Comparison of ENCODE assay signal across 8 cellular contexts in the genomic region with DNA sequence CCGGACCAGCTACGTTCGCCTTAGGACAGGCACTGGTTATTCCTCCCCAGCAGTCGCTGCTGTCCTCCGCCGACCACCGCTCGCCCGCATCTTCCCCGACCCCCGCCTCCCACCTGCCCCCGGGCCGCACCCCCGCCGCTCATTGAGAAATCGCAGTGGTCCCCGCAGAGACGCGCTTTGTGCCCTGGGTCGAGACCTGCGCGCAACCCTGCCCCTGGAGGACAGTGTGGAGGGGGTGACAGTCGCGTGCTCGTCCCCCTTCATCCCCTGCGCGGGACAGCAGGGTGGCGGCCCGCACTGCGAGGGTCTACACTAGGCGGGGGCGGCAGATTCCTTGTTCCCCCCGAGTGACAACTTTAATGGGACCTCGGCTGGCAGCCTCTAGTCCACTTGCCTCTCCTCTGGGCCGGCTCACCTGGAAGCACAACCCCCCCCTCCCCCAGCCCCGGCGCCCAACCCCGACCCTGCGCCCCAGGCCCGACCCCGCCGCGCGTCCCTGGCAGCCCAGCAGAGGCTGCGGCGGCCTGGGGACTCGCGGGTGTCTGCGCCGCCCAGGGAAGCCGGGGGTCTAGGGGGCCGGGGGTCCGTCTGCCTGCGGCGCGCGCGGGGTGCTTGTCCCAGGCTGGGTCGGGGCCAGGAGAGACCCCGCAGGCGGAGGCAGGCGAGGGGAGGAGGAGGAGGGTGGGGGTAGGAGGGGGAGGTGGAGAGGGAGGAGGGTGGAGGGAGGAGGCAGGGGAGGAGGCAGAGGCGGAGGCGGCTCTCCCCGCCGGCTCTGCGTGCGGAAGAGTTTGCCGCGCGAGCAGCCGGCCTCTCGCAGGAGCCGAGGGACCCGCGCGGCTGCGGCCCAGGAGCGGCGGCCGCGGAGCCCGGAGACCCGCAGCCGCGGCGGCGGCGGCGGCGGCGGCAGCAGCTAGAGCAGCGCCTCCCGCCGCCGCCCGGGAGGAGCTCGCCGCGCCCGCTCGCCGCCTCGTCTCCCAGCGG. TPM values are rescaled to one million over a fixed set of nuclear protein-coding genes. Genes with fewer than 3 reads are reported as not detected.
DNase-seq lines count a peak whose midpoint lies in the region; ATAC-seq and TF ChIP-seq lines count a peak whose summit lies in the region.

A gene with protein sequence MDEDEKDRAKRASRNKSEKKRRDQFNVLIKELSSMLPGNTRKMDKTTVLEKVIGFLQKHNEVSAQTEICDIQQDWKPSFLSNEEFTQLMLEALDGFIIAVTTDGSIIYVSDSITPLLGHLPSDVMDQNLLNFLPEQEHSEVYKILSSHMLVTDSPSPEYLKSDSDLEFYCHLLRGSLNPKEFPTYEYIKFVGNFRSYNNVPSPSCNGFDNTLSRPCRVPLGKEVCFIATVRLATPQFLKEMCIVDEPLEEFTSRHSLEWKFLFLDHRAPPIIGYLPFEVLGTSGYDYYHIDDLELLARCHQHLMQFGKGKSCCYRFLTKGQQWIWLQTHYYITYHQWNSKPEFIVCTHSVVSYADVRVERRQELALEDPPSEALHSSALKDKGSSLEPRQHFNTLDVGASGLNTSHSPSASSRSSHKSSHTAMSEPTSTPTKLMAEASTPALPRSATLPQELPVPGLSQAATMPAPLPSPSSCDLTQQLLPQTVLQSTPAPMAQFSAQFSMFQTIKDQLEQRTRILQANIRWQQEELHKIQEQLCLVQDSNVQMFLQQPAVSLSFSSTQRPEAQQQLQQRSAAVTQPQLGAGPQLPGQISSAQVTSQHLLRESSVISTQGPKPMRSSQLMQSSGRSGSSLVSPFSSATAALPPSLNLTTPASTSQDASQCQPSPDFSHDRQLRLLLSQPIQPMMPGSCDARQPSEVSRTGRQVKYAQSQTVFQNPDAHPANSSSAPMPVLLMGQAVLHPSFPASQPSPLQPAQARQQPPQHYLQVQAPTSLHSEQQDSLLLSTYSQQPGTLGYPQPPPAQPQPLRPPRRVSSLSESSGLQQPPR (plus strand): TSS at position 775 of the 981 bp plus-strand sequence. CDS start 84,616 bp downstream, outside the sequence.

- H3K9ac ChIP-seq in HUES48 (ENCODE audit: low read depth, low read length) = no peak within 1 kb of the TSS

- H3K27ac Mint-ChIP-seq in activated naive CD4-positive, alpha-beta T cell treated with anti-CD3 and anti-CD28 coated beads, Interleukin-2, amount 10 ng/mL, durations not matched to agents 7 days and 5 days = peak within 1 kb of the TSS; percentile 74
- H3K27ac Mint-ChIP-seq in glutamatergic neuron (ENCODE audit: unreplicated experiment) = no peak within 1 kb of the TSS
- H3K27ac Mint-ChIP-seq in osteocyte (ENCODE audit: unreplicated experiment) = peak within 1 kb of the TSS; percentile 86

- H3K4me3 ChIP-seq in AG09309 (ENCODE audit: control insufficient read depth, low read depth, low read length) (peak within 1 kb of the TSS; percentile 81), HUES48 (ENCODE audit: low read depth, low read length) (peak within 1 kb of the TSS; percentile 65)

- DNase-seq in AG09309 (ENCODE audit: low read depth) (no peak), glutamatergic neuron (peak; percentile 50), osteocyte (ENCODE audit: extremely low spot score, unreplicated experiment) (no peak), erythroblast (lab: John Stamatoyannopoulos, UW) (no peak), NCI-H2107 treated with DMSO at 0.1 percent for 48 hours (lab: John Stamatoyannopoulos, UW; ENCODE audit: unreplicated experiment) (no peak)
- DNase-seq in activated naive CD4-positive, alpha-beta T cell treated with anti-CD3 and anti-CD28 coated beads, Interleukin-2, amount 10 ng/mL, durations not matched to agents 7 days and 5 days = peak; percentile 54

- H3K27ac ChIP-seq in HUES48 (ENCODE audit: low read depth, low read length) = no peak within 1 kb of the TSS

- CTCF ChIA-PET in activated naive CD4-positive, alpha-beta T cell treated with anti-CD3 and anti-CD28 coated beads, Interleukin-2, amount 10 ng/mL, durations not matched to agents 7 days and 5 days (lab: Charles Lee) = no interaction called here

- H3K36me3 Mint-ChIP-seq in activated naive CD4-positive, alpha-beta T cell treated with anti-CD3 and anti-CD28 coated beads, Interleukin-2, amount 10 ng/mL, durations not matched to agents 7 days and 5 days = peaks cover 5% of the 10 kb centered on the region
- H3K36me3 Mint-ChIP-seq in glutamatergic neuron (ENCODE audit: unreplicated experiment) (no peaks in the 10 kb centered on the region), osteocyte (ENCODE audit: unreplicated experiment) (peaks cover 1% of the 10 kb centered on the region)

- peaks cover 12% of the 10 kb centered on the region for H3K4me1 ChIP-seq in HUES48 (ENCODE audit: control insufficient read depth, insufficient read depth, low read length)

- H3K9me3 ChIP-seq in HUES48 (ENCODE audit: control insufficient read depth, insufficient read depth, low read length) = no peaks in the 10 kb centered on the region

- no peaks in the 10 kb centered on the region for H3K9me3 Mint-ChIP-seq in activated naive CD4-positive, alpha-beta T cell treated with anti-CD3 and anti-CD28 coated beads, Interleukin-2, amount 10 ng/mL, durations not matched to agents 7 days and 5 days
- H3K9me3 Mint-ChIP-seq in glutamatergic neuron (ENCODE audit: unreplicated experiment) = peaks cover 7% of the 10 kb centered on the region
- H3K9me3 Mint-ChIP-seq in osteocyte (ENCODE audit: unreplicated experiment) = no peaks in the 10 kb centered on the region

- no peak for TF ChIP-seq CTCF in AG09309 (IDR thresholded peaks at IDR 0.05; ENCODE audit: control insufficient read depth, insufficient read depth, low read depth, low read length, missing control alignments)
- TF ChIP-seq CTCF in glutamatergic neuron (IDR thresholded peaks at IDR 0.05; ENCODE audit: partially characterized antibody, unreplicated experiment) = no peak
- TF ChIP-seq CTCF in osteocyte (IDR thresholded peaks at IDR 0.05) = no peak

- no peak for ATAC-seq in HG02571 (IDR thresholded peaks at IDR 0.05; ENCODE audit: unreplicated experiment)

- peaks cover 57% of the 10 kb centered on the region for H3K27me3 ChIP-seq in HUES48 (ENCODE audit: control insufficient read depth, insufficient read depth, low read length)

- peaks cover 65% of the 10 kb centered on the region for H3K27me3 Mint-ChIP-seq in activated naive CD4-positive, alpha-beta T cell treated with anti-CD3 and anti-CD28 coated beads, Interleukin-2, amount 10 ng/mL, durations not matched to agents 7 days and 5 days
- peaks cover 5% of the 10 kb centered on the region for H3K27me3 Mint-ChIP-seq in glutamatergic neuron (ENCODE audit: unreplicated experiment)
- H3K27me3 Mint-ChIP-seq in osteocyte (ENCODE audit: unreplicated experiment) = no peaks in the 10 kb centered on the region

- no peak for TF ChIP-seq POLR2A in erythroblast (IDR thresholded peaks at IDR 0.05; ENCODE audit: low read length)

- peak within 1 kb of the TSS; percentile 68 for H3K4me3 Mint-ChIP-seq in activated naive CD4-positive, alpha-beta T cell treated with anti-CD3 and anti-CD28 coated beads, Interleukin-2, amount 10 ng/mL, durations not matched to agents 7 days and 5 days
- H3K4me3 Mint-ChIP-seq in glutamatergic neuron (ENCODE audit: unreplicated experiment) (peak within 1 kb of the TSS; percentile 81), osteocyte (ENCODE audit: unreplicated experiment) (peak within 1 kb of the TSS; percentile 82)

- H3K36me3 ChIP-seq in HUES48 (ENCODE audit: control insufficient read depth, insufficient read depth, low read length) = no peaks in the 10 kb centered on the region

- H3K4me1 Mint-ChIP-seq in activated naive CD4-positive, alpha-beta T cell treated with anti-CD3 and anti-CD28 coated beads, Interleukin-2, amount 10 ng/mL, durations not matched to agents 7 days and 5 days = peaks cover 30% of the 10 kb centered on the region
- no peaks in the 10 kb centered on the region for H3K4me1 Mint-ChIP-seq in glutamatergic neuron (ENCODE audit: low read depth, unreplicated experiment)
- H3K4me1 Mint-ChIP-seq in osteocyte (ENCODE audit: unreplicated experiment) = peaks cover 43% of the 10 kb centered on the region

RNA-seq across cellular contexts. Expression of the gene that starts here (rescaled TPM):
- total RNA-seq in glutamatergic neuron (ENCODE audit: unreplicated experiment) = 0.54 TPM
- total RNA-seq in osteocyte = 16.6 and 21.4 TPM in 2 replicates

Comparison
In these comparisons a context has a peak if more than half of its experiments do, and no peak if none do; other contexts are left out.
1. RNA of the gene that starts here (total RNA-seq): 16.6 to 21.4 TPM in osteocyte; 0.54 TPM in glutamatergic neuron (single experiment); every median in the first group is over 10 times any median in the second.
2. Peak in DNase-seq in glutamatergic neuron; RNA of the gene not detected or under 1 TPM.
3. Peak in every context shown above with its lines, with median percentiles within 50 percentile points of each other: H3K4me3 Mint-ChIP-seq.